ENCODE assay signal across 1 cellular context in genomic region chr18:80056095-80056494, GRCh38.
TF ChIP-seq lines count a peak whose summit lies in the region.

No MANE protein-coding gene starts in this region.

TF ChIP-seq in K562, 482 proteins besides CTCF, POLR2A, EP300 and RAD21 (continued from another document):
- TF ChIP-seq, protein P1, sequence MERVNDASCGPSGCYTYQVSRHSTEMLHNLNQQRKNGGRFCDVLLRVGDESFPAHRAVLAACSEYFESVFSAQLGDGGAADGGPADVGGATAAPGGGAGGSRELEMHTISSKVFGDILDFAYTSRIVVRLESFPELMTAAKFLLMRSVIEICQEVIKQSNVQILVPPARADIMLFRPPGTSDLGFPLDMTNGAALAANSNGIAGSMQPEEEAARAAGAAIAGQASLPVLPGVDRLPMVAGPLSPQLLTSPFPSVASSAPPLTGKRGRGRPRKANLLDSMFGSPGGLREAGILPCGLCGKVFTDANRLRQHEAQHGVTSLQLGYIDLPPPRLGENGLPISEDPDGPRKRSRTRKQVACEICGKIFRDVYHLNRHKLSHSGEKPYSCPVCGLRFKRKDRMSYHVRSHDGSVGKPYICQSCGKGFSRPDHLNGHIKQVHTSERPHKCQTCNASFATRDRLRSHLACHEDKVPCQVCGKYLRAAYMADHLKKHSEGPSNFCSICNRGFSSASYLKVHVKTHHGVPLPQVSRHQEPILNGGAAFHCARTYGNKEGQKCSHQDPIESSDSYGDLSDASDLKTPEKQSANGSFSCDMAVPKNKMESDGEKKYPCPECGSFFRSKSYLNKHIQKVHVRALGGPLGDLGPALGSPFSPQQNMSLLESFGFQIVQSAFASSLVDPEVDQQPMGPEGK (CRISPR knock-in tag; IDR thresholded peaks at IDR 0.05; ENCODE audit: borderline replicate concordance), result no peak
- TF ChIP-seq CXXC5 (CRISPR knock-in tag; IDR thresholded peaks at IDR 0.05), result no peak
- no peak for TF ChIP-seq POLR2B (IDR thresholded peaks at IDR 0.05; ENCODE audit: low read depth, partially characterized antibody)
- TF ChIP-seq PKNOX1 (IDR thresholded peaks at IDR 0.05), result peak; percentile 62
- TF ChIP-seq TARDBP (IDR thresholded peaks at IDR 0.05), result no peak
- no peak for TF ChIP-seq AFF1 (IDR thresholded peaks at IDR 0.05; ENCODE audit: low read depth in 1 of 2, partially characterized antibody in 2 of 2)
- no peak for TF ChIP-seq HNRNPL (IDR thresholded peaks at IDR 0.05; ENCODE audit: low read depth, low read length)
- TF ChIP-seq ZNF277 (CRISPR knock-in tag; IDR thresholded peaks at IDR 0.05; ENCODE audit: borderline replicate concordance), result no peak
- peak; percentile 63 for TF ChIP-seq ZNF384 (IDR thresholded peaks at IDR 0.05; ENCODE audit: low read depth, low read length)
- no peak for TF ChIP-seq ZNF609 (CRISPR knock-in tag; IDR thresholded peaks at IDR 0.05; ENCODE audit: borderline replicate concordance)
- no peak for TF ChIP-seq SLC30A9 (CRISPR knock-in tag; IDR thresholded peaks at IDR 0.05)
- peak; percentile 96 for TF ChIP-seq TRIM28 (IDR thresholded peaks at IDR 0.05)
- no peak for TF ChIP-seq HNRNPH1 (optimal IDR thresholded peaks at IDR 0.05; ENCODE audit: low read depth, low read length)
- no peak for TF ChIP-seq SAFB2 (IDR thresholded peaks at IDR 0.05; ENCODE audit: borderline replicate concordance, low read depth, low read length, severe bottlenecking)
- TF ChIP-seq CBX8 (IDR thresholded peaks at IDR 0.05; ENCODE audit: borderline replicate concordance, extremely low read depth, low read depth, low read length, poor library complexity, severe bottlenecking), result no peak
- no peak for TF ChIP-seq NCOA2 (IDR thresholded peaks at IDR 0.05; ENCODE audit: partially characterized antibody in 2 of 2)
- TF ChIP-seq CBX3 (IDR thresholded peaks at IDR 0.05; ENCODE audit: borderline replicate concordance in 1 of 2, low read length in 2 of 2), result peak in 1 of 2 experiments; percentile 93; a peak in 2 of 3 replicates
- TF ChIP-seq EHMT2 (IDR thresholded peaks at IDR 0.05), result peak; percentile 30; the same call in 1 of the 2 replicates
- TF ChIP-seq ADNP (tag; IDR thresholded peaks at IDR 0.05), result no peak
- TF ChIP-seq HLTF (IDR thresholded peaks at IDR 0.05), result no peak
- TF ChIP-seq CBX5 (IDR thresholded peaks at IDR 0.05; ENCODE audit: borderline replicate concordance, low read depth), result peak; percentile 77; the same call in 1 of the 2 replicates
- TF ChIP-seq BRCA1 (IDR thresholded peaks at IDR 0.05), result no peak
- TF ChIP-seq BRCA1 (CRISPR knock-in tag; IDR thresholded peaks at IDR 0.05), result no peak
TF ChIP-seq in K562: peak in this region for 9.
